ENCODE assay signal across 1 cellular context in genomic region chr6:138250053-138250452, GRCh38.
TF ChIP-seq lines count a peak whose summit lies in the region.

No MANE protein-coding gene starts in this region.

TF ChIP-seq in HepG2, 621 proteins besides CTCF, POLR2A, EP300 and RAD21:
- TF ChIP-seq ZMAT3 (CRISPR knock-in tag; conservative IDR thresholded peaks at IDR 0.05) (no peak), AKAP8 (CRISPR knock-in tag; IDR thresholded peaks at IDR 0.05) (no peak), MAF1 (CRISPR knock-in tag; IDR thresholded peaks at IDR 0.05; ENCODE audit: borderline replicate concordance) (no peak), SP140L (CRISPR knock-in tag; IDR thresholded peaks at IDR 0.05; ENCODE audit: borderline replicate concordance) (no peak), FUBP1 (CRISPR knock-in tag; IDR thresholded peaks at IDR 0.05; ENCODE audit: borderline replicate concordance) (no peak), RELA (CRISPR knock-in tag; IDR thresholded peaks at IDR 0.05) (no peak), ZNF382 (CRISPR knock-in tag; IDR thresholded peaks at IDR 0.05; ENCODE audit: borderline replicate concordance) (no peak), ZNF224 (CRISPR knock-in tag; IDR thresholded peaks at IDR 0.05) (no peak), MTA1 (CRISPR knock-in tag; IDR thresholded peaks at IDR 0.05; ENCODE audit: borderline replicate concordance) (no peak), TFE3 (CRISPR knock-in tag; IDR thresholded peaks at IDR 0.05) (no peak), ZNF580 (CRISPR knock-in tag; IDR thresholded peaks at IDR 0.05; ENCODE audit: borderline replicate concordance, low read depth) (no peak), ZNF577 (CRISPR knock-in tag; IDR thresholded peaks at IDR 0.05; ENCODE audit: borderline replicate concordance, low read depth) (no peak), ZSCAN12 (CRISPR knock-in tag; IDR thresholded peaks at IDR 0.05) (no peak), ZKSCAN8 (CRISPR knock-in tag; IDR thresholded peaks at IDR 0.05; ENCODE audit: borderline replicate concordance) (no peak), MLLT10 (CRISPR knock-in tag; IDR thresholded peaks at IDR 0.05) (no peak), ATF3 (CRISPR knock-in tag; IDR thresholded peaks at IDR 0.05) (no peak), POLR2AphosphoS2 (IDR thresholded peaks at IDR 0.05; ENCODE audit: low read depth, low read length) (no peak), NFYC (CRISPR knock-in tag; IDR thresholded peaks at IDR 0.05) (no peak)
